In the genomic region with DNA sequence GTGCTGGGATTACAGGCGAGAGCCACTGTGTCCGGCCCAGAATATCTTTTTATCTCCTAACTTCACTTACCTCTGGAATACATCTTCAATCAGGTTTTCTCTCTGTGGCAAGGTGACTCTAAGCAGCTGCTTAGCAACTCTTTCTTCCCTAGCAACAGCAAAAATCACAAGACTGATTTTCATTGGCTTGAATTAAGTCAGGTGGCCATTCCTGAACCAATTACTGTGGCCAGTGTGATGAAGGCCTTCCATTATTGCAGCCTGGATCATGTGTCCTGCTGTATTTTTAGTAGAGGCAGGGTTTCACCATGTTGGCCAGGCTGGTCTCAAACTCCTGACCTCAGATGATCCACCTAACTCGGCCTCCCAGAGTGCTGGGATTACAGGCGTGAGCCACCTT, we compare ENCODE assay signal across 8 cellular contexts. TPM values are rescaled to one million over a fixed set of nuclear protein-coding genes. Genes with fewer than 3 reads are reported as not detected.
DNase-seq lines count a peak whose midpoint lies in the region; ATAC-seq and TF ChIP-seq lines count a peak whose summit lies in the region.

No MANE protein-coding gene starts in this region.

- DNase-seq in DMS79 treated with DMSO at 0.1 percent for 48 hours (lab: John Stamatoyannopoulos, UW), result peak; percentile 16
- DNase-seq in SK-N-DZ (ENCODE audit: low spot score), result peak; percentile 74
- DNase-seq in germinal center (ENCODE audit: low spot score), result peak; percentile 83
- no peak for DNase-seq in left lobe of liver (ENCODE audit: low spot score)
- no peak for DNase-seq in stimulated activated CD4-positive, alpha-beta T cell treated with anti-CD3 and anti-CD28 coated beads, Interleukin-1b, Interleukin-23, amount 100 ng/mL, for 48 hours

- H3K4me1 ChIP-seq in KMS-11 (ENCODE audit: low read depth, poor library complexity, severe bottlenecking), result peaks cover 17% of the 10 kb centered on the region

- TF ChIP-seq CTCF in KMS-11 (conservative IDR thresholded peaks at IDR 0.05; ENCODE audit: low read depth, low read length), result no peak

- H3K4me2 ChIP-seq in KMS-11, result peak overlapping the region; percentile 15; the same call in 1 of the 2 replicates

- no peak overlapping the region for H3K9ac ChIP-seq in KMS-11

- no peaks in the 10 kb centered on the region for H4K20me1 ChIP-seq in KMS-11 (ENCODE audit: insufficient read depth)

- no peaks in the 10 kb centered on the region for H3K36me3 ChIP-seq in KMS-11 (ENCODE audit: insufficient read depth)

- peaks cover 10% of the 10 kb centered on the region for H3K27me3 ChIP-seq in KMS-11 (ENCODE audit: insufficient read depth, low read depth)

- H3K79me2 ChIP-seq in KMS-11 (ENCODE audit: insufficient read depth, low read depth), result no peaks in the 10 kb centered on the region

- H2AFZ ChIP-seq in KMS-11 (ENCODE audit: low read depth), result no peak overlapping the region

- no peak for ATAC-seq in left lobe of liver
- no peak for ATAC-seq in HG02678 (IDR thresholded peaks at IDR 0.05; ENCODE audit: unreplicated experiment)
- no peak for ATAC-seq in HG03521 (IDR thresholded peaks at IDR 0.05; ENCODE audit: unreplicated experiment)

- H3K4me3 ChIP-seq in KMS-11 (IDR thresholded peaks at IDR 0.05; ENCODE audit: insufficient read depth, low read depth, low read length), result no peak overlapping the region

- H3K27ac ChIP-seq in KMS-11, result no peak overlapping the region

RNA-seq across cellular contexts. Expression of gene LTBP4, which starts 9.0 kb away (rescaled TPM):
- polyA plus RNA-seq in SK-N-DZ (2014; cell fraction: cytosol; rRNA removed), result 29.0 and 34.3 TPM in 2 replicates
- 273 and 335 TPM in 2 replicates for polyA plus RNA-seq in SK-N-DZ (2014; cell fraction: nucleus; rRNA removed)
- total RNA-seq in left lobe of liver, result 41.6 TPM

RNA-seq across cellular contexts. Expression of gene SHKBP1, which starts 15.5 kb away (rescaled TPM):
- polyA plus RNA-seq in SK-N-DZ (2014; cell fraction: cytosol; rRNA removed), result 58.1 and 70.1 TPM in 2 replicates
- 75.2 and 81.7 TPM in 2 replicates for polyA plus RNA-seq in SK-N-DZ (2014; cell fraction: nucleus; rRNA removed)
- total RNA-seq in left lobe of liver, result 15.2 TPM

Comparison
In these comparisons a context has a peak if more than half of its experiments do, and no peak if none do; other contexts are left out.
1. DNase-seq: peak in DMS79 treated with DMSO at 0.1 percent for 48 hours (single experiment), SK-N-DZ (single experiment) and germinal center (single experiment); none in left lobe of liver (single experiment) and stimulated activated CD4-positive, alpha-beta T cell treated with anti-CD3 and anti-CD28 coated beads, Interleukin-1b, Interleukin-23, amount 100 ng/mL, for 48 hours (single experiment).